1 cellular context compared by ENCODE assay signal in genomic region chr10:102334106-102334505, GRCh38.
TF ChIP-seq lines count a peak whose summit lies in the region.

No MANE protein-coding gene starts in this region.

TF ChIP-seq in SK-N-SH treated with all-trans-retinoic acid at 6 μM for 48 hours, 23 proteins besides CTCF, POLR2A, EP300 and RAD21 (continued from another document):
- TF ChIP-seq PATZ1 (CRISPR knock-in tag; IDR thresholded peaks at IDR 0.05; ENCODE audit: borderline replicate concordance) (no peak), ZC3H10 (CRISPR knock-in tag; IDR thresholded peaks at IDR 0.05) (no peak), CREB5 (CRISPR knock-in tag; IDR thresholded peaks at IDR 0.05; ENCODE audit: low read depth) (0 out of 2 replicates have a peak, but pooled peaks have one; percentile 24), RARB (CRISPR knock-in tag; IDR thresholded peaks at IDR 0.05) (no peak), CSRNP3 (CRISPR knock-in tag; IDR thresholded peaks at IDR 0.05) (no peak), CSDC2 (CRISPR knock-in tag; IDR thresholded peaks at IDR 0.05) (no peak)
